ENCODE assay signal across 10 cellular contexts in the genomic region with DNA sequence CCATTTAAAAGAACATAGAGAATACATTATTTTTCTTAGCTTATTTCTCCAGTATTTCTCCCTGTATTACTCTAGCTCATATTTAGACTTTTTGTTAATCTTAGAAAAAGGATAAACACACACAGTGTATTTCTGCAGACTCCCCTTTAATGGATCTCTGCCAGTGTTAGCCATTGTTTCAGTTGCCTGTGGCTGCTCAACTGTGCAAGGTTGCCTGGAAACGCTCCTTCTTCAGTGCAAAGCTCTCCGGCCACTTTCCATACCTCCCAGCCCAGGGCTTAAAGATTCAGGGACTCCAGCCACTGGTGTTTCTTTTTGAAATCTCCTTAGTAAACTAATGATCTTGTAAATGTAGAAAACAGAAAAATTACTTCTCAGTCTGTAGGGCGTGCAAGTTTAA.
DNase-seq lines count a peak whose midpoint lies in the region; ATAC-seq and TF ChIP-seq lines count a peak whose summit lies in the region.
"Had no signal": no experiment of that assay in that cellular context is flagged by ENCODE, and none has a peak within 500 bp of the region (broad histone marks: within the 10 kb centered on the region; RNA-seq: fewer than 3 reads in every experiment).

No MANE protein-coding gene starts in this region.

- peaks cover 0 to 21% of the 10 kb centered on the region in 2 experiments; a peak in 1 of 3 replicates for H3K36me3 ChIP-seq in HEK293 (ENCODE audit: control insufficient read depth in 2 of 2, insufficient read depth in 1 of 2, low read length in 2 of 2)
- no peaks in the 10 kb centered on the region for H3K36me3 ChIP-seq in gastroesophageal sphincter
- no peaks in the 10 kb centered on the region for H3K36me3 ChIP-seq in Caco-2 (ENCODE audit: control insufficient read depth, insufficient read depth, low read length)

- H3K4me1 ChIP-seq in HEK293 (ENCODE audit: control insufficient read depth, insufficient read depth, low read length) = peaks cover 14% of the 10 kb centered on the region
- H3K4me1 ChIP-seq in gastroesophageal sphincter = peaks cover 0 to 42% (median 0%) of the 10 kb centered on the region in 3 donors
- no peaks in the 10 kb centered on the region for H3K4me1 ChIP-seq in Caco-2

- H3K9me3 ChIP-seq in HEK293 (ENCODE audit: control insufficient read depth, insufficient read depth, low read depth, low read length) (no peaks in the 10 kb centered on the region), gastroesophageal sphincter (no peaks in the 10 kb centered on the region), Caco-2 (no peaks in the 10 kb centered on the region)

- H3K27ac Mint-ChIP-seq in neural crest cell (ENCODE audit: unreplicated experiment) (peak overlapping the region; percentile 93), Caco-2 (ENCODE audit: unreplicated experiment) (no peak overlapping the region)
- H3K27ac Mint-ChIP-seq in activated CD8-positive, alpha-beta memory T cell treated with anti-CD3 and anti-CD28 coated beads, Interleukin-2, amount 10 ng/mL, durations not matched to agents 7 days and 5 days = no peak overlapping the region
- H3K27ac Mint-ChIP-seq: activated T-cell treated with anti-CD3 and anti-CD28 coated beads, Interleukin-2, amount 50 U/mL, for 24 hours had no signal

- intact Hi-C loops in dorsolateral prefrontal cortex (cut with DNase I) (loop anchor here (5.0 to 10.0 kb wide), 2 partner anchors 34 to 68 kb away; no protein-coding TSS in a partner anchor), Caco-2 (cut with micrococcal nuclease; ENCODE audit: unreplicated experiment) (no loop called here)

- TF ChIP-seq CTCF in HEK293 (tag by site-specific recombination; IDR thresholded peaks at IDR 0.05) = no peak
- peak in 1 of 56 donors; percentile 27 for TF ChIP-seq CTCF in dorsolateral prefrontal cortex (IDR thresholded peaks at IDR 0.05 in 54 of 56, conservative IDR thresholded peaks at IDR 0.05 in 2 of 56; ENCODE audit: low read depth in 1 of 56, partially characterized antibody in 56 of 56)
- TF ChIP-seq CTCF in neural crest cell (conservative IDR thresholded peaks at IDR 0.05) = no peak
- no peak for TF ChIP-seq CTCF in gastroesophageal sphincter (IDR thresholded peaks at IDR 0.05)
- TF ChIP-seq CTCF in Caco-2 (IDR thresholded peaks at IDR 0.05; ENCODE audit: insufficient read depth in 1 of 2, low read depth in 1 of 2, low read length in 1 of 2, severe bottlenecking in 1 of 2, unreplicated experiment in 1 of 2) = no peak

- no peaks in the 10 kb centered on the region for H3K27me3 ChIP-seq in dorsolateral prefrontal cortex
- H3K27me3 ChIP-seq in gastroesophageal sphincter = no peaks in the 10 kb centered on the region
- no peaks in the 10 kb centered on the region for H3K27me3 ChIP-seq in Caco-2 (replicated peaks; ENCODE audit: control insufficient read depth, insufficient read depth, low read length)

- peaks cover 44% of the 10 kb centered on the region for H3K4me1 Mint-ChIP-seq in neural crest cell
- H3K4me1 Mint-ChIP-seq in Caco-2 (ENCODE audit: low read depth, unreplicated experiment) = no peaks in the 10 kb centered on the region
- no peaks in the 10 kb centered on the region for H3K4me1 Mint-ChIP-seq in activated CD8-positive, alpha-beta memory T cell treated with anti-CD3 and anti-CD28 coated beads, Interleukin-2, amount 10 ng/mL, durations not matched to agents 7 days and 5 days

- DNase-seq in NCI-H345 (lab: John Stamatoyannopoulos, UW) (peak; percentile 53), dorsolateral prefrontal cortex (peak in 1 of 10 donors; percentile 21), neural crest cell (ENCODE audit: low read depth, low spot score) (peak; percentile 13), Caco-2 (no peak)
- no peak for DNase-seq in activated CD8-positive, alpha-beta memory T cell treated with anti-CD3 and anti-CD28 coated beads, Interleukin-2, amount 10 ng/mL, durations not matched to agents 7 days and 5 days
- DNase-seq: activated T-cell treated with anti-CD3 and anti-CD28 coated beads, Interleukin-2, amount 50 U/mL, for 24 hours had no signal

- no peaks in the 10 kb centered on the region for H3K36me3 Mint-ChIP-seq in neural crest cell (ENCODE audit: low read depth)
- no peaks in the 10 kb centered on the region for H3K36me3 Mint-ChIP-seq in Caco-2 (ENCODE audit: insufficient read depth, unreplicated experiment)
- no peaks in the 10 kb centered on the region for H3K36me3 Mint-ChIP-seq in activated CD8-positive, alpha-beta memory T cell treated with anti-CD3 and anti-CD28 coated beads, Interleukin-2, amount 10 ng/mL, durations not matched to agents 7 days and 5 days

- TF ChIP-seq POLR2A in gastroesophageal sphincter (IDR thresholded peaks at IDR 0.05) = no peak

- POLR2A ChIA-PET in HEK293 (lab: Yijun Ruan, JAX) (no interaction called here), Caco-2 (lab: Charles Lee) (no interaction called here)

- ATAC-seq in gastroesophageal sphincter (no peak), GM21360 (IDR thresholded peaks at IDR 0.05; ENCODE audit: unreplicated experiment) (no peak)
- no peak for ATAC-seq in activated CD8-positive, alpha-beta memory T cell treated with anti-CD3 and anti-CD28 coated beads, Interleukin-2, amount 10 ng/mL, durations not matched to agents 7 days and 5 days

- BruUV-seq in Caco-2 (replicated peaks; lab: Mats Ljungman, UMichigan) = no TSS peak

- H3K27me3 Mint-ChIP-seq in neural crest cell (ENCODE audit: low read depth) (no peaks in the 10 kb centered on the region), Caco-2 (ENCODE audit: insufficient read depth, unreplicated experiment) (no peaks in the 10 kb centered on the region)
- no peaks in the 10 kb centered on the region for H3K27me3 Mint-ChIP-seq in activated CD8-positive, alpha-beta memory T cell treated with anti-CD3 and anti-CD28 coated beads, Interleukin-2, amount 10 ng/mL, durations not matched to agents 7 days and 5 days
- H3K27me3 Mint-ChIP-seq: activated T-cell treated with anti-CD3 and anti-CD28 coated beads, Interleukin-2, amount 50 U/mL, for 24 hours had no signal

- H3K27ac ChIP-seq in HEK293 (ENCODE audit: extremely low read depth, low read depth, low read length) = no peak overlapping the region
- H3K27ac ChIP-seq in dorsolateral prefrontal cortex = peak overlapping the region in 46 of 59 donors; percentile 2 to 78 (median 50)
- no peak overlapping the region for H3K27ac ChIP-seq in gastroesophageal sphincter
- H3K27ac ChIP-seq: VCaP had no signal

- no peak overlapping the region for H3K4me3 ChIP-seq in HEK293 (ENCODE audit: low read depth, low read length)
- H3K4me3 ChIP-seq in dorsolateral prefrontal cortex = peak overlapping the region in 41 of 59 donors; percentile 0 to 58 (median 27)
- no peak overlapping the region for H3K4me3 ChIP-seq in gastroesophageal sphincter
- H3K4me3 ChIP-seq in Caco-2 (ENCODE audit: low read depth, low read length) = no peak overlapping the region

- no peak for TF ChIP-seq EP300 in gastroesophageal sphincter (IDR thresholded peaks at IDR 0.05)

- CTCF ChIA-PET in HEK293 (lab: Yijun Ruan, JAX) = no interaction called here
- CTCF ChIA-PET in Caco-2 (lab: Charles Lee) = no interaction called here
- CTCF ChIA-PET in activated CD8-positive, alpha-beta memory T cell treated with anti-CD3 and anti-CD28 coated beads, Interleukin-2, amount 10 ng/mL, durations not matched to agents 7 days and 5 days (lab: Charles Lee) = no interaction called here

- 24 to 27% methylated on average over 3 of the region's 3 CpGs for WGBS in gastroesophageal sphincter (ENCODE audit: low coverage in 1 of 2), 2 donors

- H3K9me3 Mint-ChIP-seq in neural crest cell = no peaks in the 10 kb centered on the region
- H3K9me3 Mint-ChIP-seq in Caco-2 (ENCODE audit: unreplicated experiment) = no peaks in the 10 kb centered on the region
- H3K9me3 Mint-ChIP-seq in activated CD8-positive, alpha-beta memory T cell treated with anti-CD3 and anti-CD28 coated beads, Interleukin-2, amount 10 ng/mL, durations not matched to agents 7 days and 5 days (ENCODE audit: low read depth) = no peaks in the 10 kb centered on the region
- H3K9me3 Mint-ChIP-seq: activated T-cell treated with anti-CD3 and anti-CD28 coated beads, Interleukin-2, amount 50 U/mL, for 24 hours had no signal

- H3K4me3 Mint-ChIP-seq in neural crest cell (peak overlapping the region; percentile 39), Caco-2 (ENCODE audit: unreplicated experiment) (no peak overlapping the region)
- H3K4me3 Mint-ChIP-seq in activated CD8-positive, alpha-beta memory T cell treated with anti-CD3 and anti-CD28 coated beads, Interleukin-2, amount 10 ng/mL, durations not matched to agents 7 days and 5 days = no peak overlapping the region
- H3K4me3 Mint-ChIP-seq: activated T-cell treated with anti-CD3 and anti-CD28 coated beads, Interleukin-2, amount 50 U/mL, for 24 hours had no signal

TF ChIP-seq in HEK293, 187 proteins besides CTCF, POLR2A, EP300 and RAD21:
- TF ChIP-seq, protein P1, sequence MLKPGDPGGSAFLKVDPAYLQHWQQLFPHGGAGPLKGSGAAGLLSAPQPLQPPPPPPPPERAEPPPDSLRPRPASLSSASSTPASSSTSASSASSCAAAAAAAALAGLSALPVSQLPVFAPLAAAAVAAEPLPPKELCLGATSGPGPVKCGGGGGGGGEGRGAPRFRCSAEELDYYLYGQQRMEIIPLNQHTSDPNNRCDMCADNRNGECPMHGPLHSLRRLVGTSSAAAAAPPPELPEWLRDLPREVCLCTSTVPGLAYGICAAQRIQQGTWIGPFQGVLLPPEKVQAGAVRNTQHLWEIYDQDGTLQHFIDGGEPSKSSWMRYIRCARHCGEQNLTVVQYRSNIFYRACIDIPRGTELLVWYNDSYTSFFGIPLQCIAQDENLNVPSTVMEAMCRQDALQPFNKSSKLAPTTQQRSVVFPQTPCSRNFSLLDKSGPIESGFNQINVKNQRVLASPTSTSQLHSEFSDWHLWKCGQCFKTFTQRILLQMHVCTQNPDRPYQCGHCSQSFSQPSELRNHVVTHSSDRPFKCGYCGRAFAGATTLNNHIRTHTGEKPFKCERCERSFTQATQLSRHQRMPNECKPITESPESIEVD (tag by site-specific recombination; IDR thresholded peaks at IDR 0.05) = peak; percentile 40; the same call in 1 of the 2 replicates
- no peak for TF ChIP-seq ZNF623 (tag by site-specific recombination; IDR thresholded peaks at IDR 0.05)

Comparison
In these comparisons a context has a peak if more than half of its experiments do, and no peak if none do; other contexts are left out.
1. H3K27ac ChIP-seq: peak in dorsolateral prefrontal cortex (46 of 59); none in HEK293 (single experiment) and gastroesophageal sphincter (0 of 4).
2. H3K4me3 ChIP-seq: peak in dorsolateral prefrontal cortex (41 of 59); none in HEK293 (single experiment), gastroesophageal sphincter (0 of 2) and Caco-2 (single experiment).
3. DNase-seq: peak in NCI-H345 (single experiment) and neural crest cell (single experiment); none in Caco-2 (0 of 2) and activated CD8-positive, alpha-beta memory T cell treated with anti-CD3 and anti-CD28 coated beads, Interleukin-2, amount 10 ng/mL, durations not matched to agents 7 days and 5 days (single experiment).